Comparison of ENCODE assay signal across 3 cellular contexts in the genomic region with DNA sequence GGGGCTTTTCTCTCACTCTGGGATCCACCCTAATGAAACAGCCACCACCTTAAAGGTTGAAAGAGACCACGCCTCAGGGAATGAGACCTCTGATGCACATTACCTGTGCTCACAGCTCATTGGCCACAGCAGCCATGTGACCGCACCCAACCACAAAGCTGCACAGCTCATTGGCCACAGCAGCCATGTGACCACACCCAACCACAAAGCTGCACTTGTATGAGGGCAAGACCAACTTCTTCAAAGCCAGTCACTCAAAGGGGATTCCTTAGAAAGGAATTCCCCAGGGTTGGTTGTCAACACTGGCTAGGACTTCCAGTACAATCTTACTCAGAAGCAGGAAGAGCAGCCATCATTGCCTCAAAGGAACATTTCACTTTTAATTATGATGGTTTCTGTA.
A peak's percentile ranks its signal among the peaks of the same experiment; 100 is the strongest.
TF ChIP-seq lines count a peak whose summit lies in the region.

No MANE protein-coding gene starts in this region.

TF ChIP-seq in A549, 52 proteins besides CTCF, POLR2A, EP300 and RAD21 (continued from another document):
- TF ChIP-seq, protein P1, sequence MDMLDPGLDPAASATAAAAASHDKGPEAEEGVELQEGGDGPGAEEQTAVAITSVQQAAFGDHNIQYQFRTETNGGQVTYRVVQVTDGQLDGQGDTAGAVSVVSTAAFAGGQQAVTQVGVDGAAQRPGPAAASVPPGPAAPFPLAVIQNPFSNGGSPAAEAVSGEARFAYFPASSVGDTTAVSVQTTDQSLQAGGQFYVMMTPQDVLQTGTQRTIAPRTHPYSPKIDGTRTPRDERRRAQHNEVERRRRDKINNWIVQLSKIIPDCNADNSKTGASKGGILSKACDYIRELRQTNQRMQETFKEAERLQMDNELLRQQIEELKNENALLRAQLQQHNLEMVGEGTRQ (IDR thresholded peaks at IDR 0.05): peak; percentile 80

TF ChIP-seq in HepG2, 621 proteins besides CTCF, POLR2A, EP300 and RAD21 (continued from another document):
- TF ChIP-seq, protein P2, sequence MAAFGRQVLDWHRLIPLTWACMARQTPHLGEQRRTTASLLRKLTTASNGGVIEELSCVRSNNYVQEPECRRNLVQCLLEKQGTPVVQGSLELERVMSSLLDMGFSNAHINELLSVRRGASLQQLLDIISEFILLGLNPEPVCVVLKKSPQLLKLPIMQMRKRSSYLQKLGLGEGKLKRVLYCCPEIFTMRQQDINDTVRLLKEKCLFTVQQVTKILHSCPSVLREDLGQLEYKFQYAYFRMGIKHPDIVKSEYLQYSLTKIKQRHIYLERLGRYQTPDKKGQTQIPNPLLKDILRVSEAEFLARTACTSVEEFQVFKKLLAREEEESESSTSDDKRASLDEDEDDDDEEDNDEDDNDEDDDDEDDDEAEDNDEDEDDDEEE (CRISPR knock-in tag; IDR thresholded peaks at IDR 0.05): no peak
- TF ChIP-seq, protein P1 (IDR thresholded peaks at IDR 0.05; ENCODE audit: low read depth, low read length): peak; percentile 31; the same call in 1 of the 2 replicates
- TF ChIP-seq, protein P1 (CRISPR knock-in tag; IDR thresholded peaks at IDR 0.05; ENCODE audit: borderline replicate concordance): no peak; the same call in 1 of the 2 replicates
- no peak for TF ChIP-seq GATAD2A (CRISPR knock-in tag; IDR thresholded peaks at IDR 0.05)
- TF ChIP-seq, protein P3, sequence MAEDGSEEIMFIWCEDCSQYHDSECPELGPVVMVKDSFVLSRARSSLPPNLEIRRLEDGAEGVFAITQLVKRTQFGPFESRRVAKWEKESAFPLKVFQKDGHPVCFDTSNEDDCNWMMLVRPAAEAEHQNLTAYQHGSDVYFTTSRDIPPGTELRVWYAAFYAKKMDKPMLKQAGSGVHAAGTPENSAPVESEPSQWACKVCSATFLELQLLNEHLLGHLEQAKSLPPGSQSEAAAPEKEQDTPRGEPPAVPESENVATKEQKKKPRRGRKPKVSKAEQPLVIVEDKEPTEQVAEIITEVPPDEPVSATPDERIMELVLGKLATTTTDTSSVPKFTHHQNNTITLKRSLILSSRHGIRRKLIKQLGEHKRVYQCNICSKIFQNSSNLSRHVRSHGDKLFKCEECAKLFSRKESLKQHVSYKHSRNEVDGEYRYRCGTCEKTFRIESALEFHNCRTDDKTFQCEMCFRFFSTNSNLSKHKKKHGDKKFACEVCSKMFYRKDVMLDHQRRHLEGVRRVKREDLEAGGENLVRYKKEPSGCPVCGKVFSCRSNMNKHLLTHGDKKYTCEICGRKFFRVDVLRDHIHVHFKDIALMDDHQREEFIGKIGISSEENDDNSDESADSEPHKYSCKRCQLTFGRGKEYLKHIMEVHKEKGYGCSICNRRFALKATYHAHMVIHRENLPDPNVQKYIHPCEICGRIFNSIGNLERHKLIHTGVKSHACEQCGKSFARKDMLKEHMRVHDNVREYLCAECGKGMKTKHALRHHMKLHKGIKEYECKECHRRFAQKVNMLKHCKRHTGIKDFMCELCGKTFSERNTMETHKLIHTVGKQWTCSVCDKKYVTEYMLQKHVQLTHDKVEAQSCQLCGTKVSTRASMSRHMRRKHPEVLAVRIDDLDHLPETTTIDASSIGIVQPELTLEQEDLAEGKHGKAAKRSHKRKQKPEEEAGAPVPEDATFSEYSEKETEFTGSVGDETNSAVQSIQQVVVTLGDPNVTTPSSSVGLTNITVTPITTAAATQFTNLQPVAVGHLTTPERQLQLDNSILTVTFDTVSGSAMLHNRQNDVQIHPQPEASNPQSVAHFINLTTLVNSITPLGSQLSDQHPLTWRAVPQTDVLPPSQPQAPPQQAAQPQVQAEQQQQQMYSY (CRISPR knock-in tag; IDR thresholded peaks at IDR 0.05): no peak
- TF ChIP-seq GABPB1 (CRISPR knock-in tag; IDR thresholded peaks at IDR 0.05): no peak

TF ChIP-seq in SK-N-SH, 30 proteins besides CTCF, POLR2A, EP300 and RAD21 (continued from another document):
- TF ChIP-seq FOXJ3 (CRISPR knock-in tag; IDR thresholded peaks at IDR 0.05) (no peak), GATA2 (CRISPR knock-in tag; IDR thresholded peaks at IDR 0.05) (no peak), NRF1 (IDR thresholded peaks at IDR 0.05; ENCODE audit: low read depth, low read length) (no peak), TCF12 (IDR thresholded peaks at IDR 0.05) (no peak), SIN3A (IDR thresholded peaks at IDR 0.05; ENCODE audit: borderline replicate concordance, low read depth, low read length) (no peak), RCOR1 (IDR thresholded peaks at IDR 0.05; ENCODE audit: low read length) (no peak), TAF1 (IDR thresholded peaks at IDR 0.05; ENCODE audit: borderline replicate concordance, low read depth, low read length) (no peak), SMC3 (IDR thresholded peaks at IDR 0.05; ENCODE audit: low read depth, low read length) (no peak), TEAD4 (IDR thresholded peaks at IDR 0.05; ENCODE audit: borderline replicate concordance, insufficient read depth) (no peak), EZH2phosphoT487 (IDR thresholded peaks at IDR 0.05; ENCODE audit: borderline replicate concordance, low read depth) (no peak)
- TF ChIP-seq, protein P1 (IDR thresholded peaks at IDR 0.05; ENCODE audit: borderline replicate concordance, low read depth, low read length): no peak
- TF ChIP-seq, protein P4, sequence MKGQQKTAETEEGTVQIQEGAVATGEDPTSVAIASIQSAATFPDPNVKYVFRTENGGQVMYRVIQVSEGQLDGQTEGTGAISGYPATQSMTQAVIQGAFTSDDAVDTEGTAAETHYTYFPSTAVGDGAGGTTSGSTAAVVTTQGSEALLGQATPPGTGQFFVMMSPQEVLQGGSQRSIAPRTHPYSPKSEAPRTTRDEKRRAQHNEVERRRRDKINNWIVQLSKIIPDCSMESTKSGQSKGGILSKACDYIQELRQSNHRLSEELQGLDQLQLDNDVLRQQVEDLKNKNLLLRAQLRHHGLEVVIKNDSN (IDR thresholded peaks at IDR 0.05; ENCODE audit: borderline replicate concordance, low read depth): no peak
- TF ChIP-seq, protein P5, sequence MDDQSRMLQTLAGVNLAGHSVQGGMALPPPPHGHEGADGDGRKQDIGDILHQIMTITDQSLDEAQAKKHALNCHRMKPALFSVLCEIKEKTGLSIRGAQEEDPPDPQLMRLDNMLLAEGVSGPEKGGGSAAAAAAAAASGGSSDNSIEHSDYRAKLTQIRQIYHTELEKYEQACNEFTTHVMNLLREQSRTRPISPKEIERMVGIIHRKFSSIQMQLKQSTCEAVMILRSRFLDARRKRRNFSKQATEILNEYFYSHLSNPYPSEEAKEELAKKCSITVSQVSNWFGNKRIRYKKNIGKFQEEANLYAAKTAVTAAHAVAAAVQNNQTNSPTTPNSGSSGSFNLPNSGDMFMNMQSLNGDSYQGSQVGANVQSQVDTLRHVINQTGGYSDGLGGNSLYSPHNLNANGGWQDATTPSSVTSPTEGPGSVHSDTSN (IDR thresholded peaks at IDR 0.05): no peak
- TF ChIP-seq, protein P6, sequence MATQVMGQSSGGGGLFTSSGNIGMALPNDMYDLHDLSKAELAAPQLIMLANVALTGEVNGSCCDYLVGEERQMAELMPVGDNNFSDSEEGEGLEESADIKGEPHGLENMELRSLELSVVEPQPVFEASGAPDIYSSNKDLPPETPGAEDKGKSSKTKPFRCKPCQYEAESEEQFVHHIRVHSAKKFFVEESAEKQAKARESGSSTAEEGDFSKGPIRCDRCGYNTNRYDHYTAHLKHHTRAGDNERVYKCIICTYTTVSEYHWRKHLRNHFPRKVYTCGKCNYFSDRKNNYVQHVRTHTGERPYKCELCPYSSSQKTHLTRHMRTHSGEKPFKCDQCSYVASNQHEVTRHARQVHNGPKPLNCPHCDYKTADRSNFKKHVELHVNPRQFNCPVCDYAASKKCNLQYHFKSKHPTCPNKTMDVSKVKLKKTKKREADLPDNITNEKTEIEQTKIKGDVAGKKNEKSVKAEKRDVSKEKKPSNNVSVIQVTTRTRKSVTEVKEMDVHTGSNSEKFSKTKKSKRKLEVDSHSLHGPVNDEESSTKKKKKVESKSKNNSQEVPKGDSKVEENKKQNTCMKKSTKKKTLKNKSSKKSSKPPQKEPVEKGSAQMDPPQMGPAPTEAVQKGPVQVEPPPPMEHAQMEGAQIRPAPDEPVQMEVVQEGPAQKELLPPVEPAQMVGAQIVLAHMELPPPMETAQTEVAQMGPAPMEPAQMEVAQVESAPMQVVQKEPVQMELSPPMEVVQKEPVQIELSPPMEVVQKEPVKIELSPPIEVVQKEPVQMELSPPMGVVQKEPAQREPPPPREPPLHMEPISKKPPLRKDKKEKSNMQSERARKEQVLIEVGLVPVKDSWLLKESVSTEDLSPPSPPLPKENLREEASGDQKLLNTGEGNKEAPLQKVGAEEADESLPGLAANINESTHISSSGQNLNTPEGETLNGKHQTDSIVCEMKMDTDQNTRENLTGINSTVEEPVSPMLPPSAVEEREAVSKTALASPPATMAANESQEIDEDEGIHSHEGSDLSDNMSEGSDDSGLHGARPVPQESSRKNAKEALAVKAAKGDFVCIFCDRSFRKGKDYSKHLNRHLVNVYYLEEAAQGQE (IDR thresholded peaks at IDR 0.05; ENCODE audit: low read depth, low read length): no peak
- TF ChIP-seq, protein P7, sequence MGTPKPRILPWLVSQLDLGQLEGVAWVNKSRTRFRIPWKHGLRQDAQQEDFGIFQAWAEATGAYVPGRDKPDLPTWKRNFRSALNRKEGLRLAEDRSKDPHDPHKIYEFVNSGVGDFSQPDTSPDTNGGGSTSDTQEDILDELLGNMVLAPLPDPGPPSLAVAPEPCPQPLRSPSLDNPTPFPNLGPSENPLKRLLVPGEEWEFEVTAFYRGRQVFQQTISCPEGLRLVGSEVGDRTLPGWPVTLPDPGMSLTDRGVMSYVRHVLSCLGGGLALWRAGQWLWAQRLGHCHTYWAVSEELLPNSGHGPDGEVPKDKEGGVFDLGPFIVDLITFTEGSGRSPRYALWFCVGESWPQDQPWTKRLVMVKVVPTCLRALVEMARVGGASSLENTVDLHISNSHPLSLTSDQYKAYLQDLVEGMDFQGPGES (IDR thresholded peaks at IDR 0.05; ENCODE audit: low read depth, low read length): no peak
